In genomic region chr22:43281400-43281799, GRCh38 we compare ENCODE assay signal across 26 cellular contexts.
"Had no signal": no experiment of that assay in that cellular context is flagged by ENCODE, and none has a peak within 500 bp of the region (broad histone marks: within the 10 kb centered on the region; RNA-seq: fewer than 3 reads in every experiment).

No MANE protein-coding gene starts in this region.

- H3K27me3 ChIP-seq: brain microvascular endothelial cell had no signal

- H3K4me3 Mint-ChIP-seq: activated CD4-positive, alpha-beta memory T cell treated with anti-CD3 and anti-CD28 coated beads for 36 hours; activated CD4-positive, alpha-beta T cell treated with anti-CD3 and anti-CD28 coated beads for 36 hours; activated CD8-positive, alpha-beta memory T cell treated with anti-CD3 and anti-CD28 coated beads, Interleukin-2, amount 10 ng/mL, durations not matched to agents 7 days and 5 days; activated CD8-positive, alpha-beta T cell treated with anti-CD3 and anti-CD28 coated beads, Interleukin-2, amount 10 ng/mL, durations not matched to agents 7 days and 5 days; activated naive CD4-positive, alpha-beta T cell treated with anti-CD3 and anti-CD28 coated beads for 36 hours; activated naive CD4-positive, alpha-beta T cell treated with anti-CD3 and anti-CD28 coated beads, Interleukin-2, amount 50 U/mL, for 24 hours; activated naive CD8-positive, alpha-beta T cell treated with anti-CD3 and anti-CD28 coated beads for 36 hours; activated T-helper 1 cell treated with anti-CD3 and anti-CD28 coated beads, Interleukin-12 subunit alpha, Interleukin-12 subunit beta, Interleukin-2, Interleukin-4 antibody, amounts not matched to agents 30 ng/mL and 10 ng/mL and 1 ng/mL, durations not matched to agents 14 hours and 24 hours and 36 hours; endodermal cell had no signal

- H3K9me3 Mint-ChIP-seq: activated CD4-positive, alpha-beta memory T cell treated with anti-CD3 and anti-CD28 coated beads for 36 hours; activated naive CD4-positive, alpha-beta T cell treated with anti-CD3 and anti-CD28 coated beads for 36 hours; activated naive CD4-positive, alpha-beta T cell treated with anti-CD3 and anti-CD28 coated beads, Interleukin-2, amount 50 U/mL, for 24 hours; activated naive CD8-positive, alpha-beta T cell treated with anti-CD3 and anti-CD28 coated beads for 36 hours; activated T-helper 1 cell treated with anti-CD3 and anti-CD28 coated beads, Interleukin-12 subunit alpha, Interleukin-12 subunit beta, Interleukin-2, Interleukin-4 antibody, amounts not matched to agents 30 ng/mL and 10 ng/mL and 1 ng/mL, durations not matched to agents 14 hours and 24 hours and 36 hours; activated T-helper 2 cell treated with anti-CD3 and anti-CD28 coated beads, Interferon-gamma antibody, Interleukin-2, Interleukin-4, amounts not matched to agents 10 μg/mL and 5 μg/mL and 100 μg/mL, durations not matched to agents 14 hours and 24 hours and 36 hours; endodermal cell had no signal

- H3K36me3 ChIP-seq: brain microvascular endothelial cell had no signal

- H3K36me3 Mint-ChIP-seq: activated CD4-positive, alpha-beta memory T cell treated with anti-CD3 and anti-CD28 coated beads for 36 hours; activated CD8-positive, alpha-beta memory T cell treated with anti-CD3 and anti-CD28 coated beads, Interleukin-2, amount 10 ng/mL, durations not matched to agents 7 days and 5 days; activated naive CD4-positive, alpha-beta T cell treated with anti-CD3 and anti-CD28 coated beads, Interleukin-2, amount 50 U/mL, for 24 hours; activated naive CD8-positive, alpha-beta T cell treated with anti-CD3 and anti-CD28 coated beads for 36 hours had no signal

- H3K27me3 Mint-ChIP-seq: activated CD4-positive, alpha-beta memory T cell treated with anti-CD3 and anti-CD28 coated beads for 36 hours; activated naive CD4-positive, alpha-beta T cell treated with anti-CD3 and anti-CD28 coated beads, Interleukin-2, amount 50 U/mL, for 24 hours; activated naive CD8-positive, alpha-beta T cell treated with anti-CD3 and anti-CD28 coated beads for 36 hours had no signal

- H3K4me1 Mint-ChIP-seq: activated CD4-positive, alpha-beta T cell treated with anti-CD3 and anti-CD28 coated beads for 36 hours; activated naive CD4-positive, alpha-beta T cell treated with anti-CD3 and anti-CD28 coated beads, Interleukin-2, amount 50 U/mL, for 24 hours; activated naive CD8-positive, alpha-beta T cell treated with anti-CD3 and anti-CD28 coated beads for 36 hours had no signal

- H3K27ac Mint-ChIP-seq: activated CD4-positive, alpha-beta memory T cell treated with anti-CD3 and anti-CD28 coated beads for 36 hours; activated CD4-positive, alpha-beta T cell treated with anti-CD3 and anti-CD28 coated beads for 36 hours; activated CD8-positive, alpha-beta memory T cell treated with anti-CD3 and anti-CD28 coated beads, Interleukin-2, amount 10 ng/mL, durations not matched to agents 7 days and 5 days; activated CD8-positive, alpha-beta T cell treated with anti-CD3 and anti-CD28 coated beads, Interleukin-2, amount 10 ng/mL, durations not matched to agents 7 days and 5 days; activated naive CD4-positive, alpha-beta T cell treated with anti-CD3 and anti-CD28 coated beads for 36 hours; activated naive CD4-positive, alpha-beta T cell treated with anti-CD3 and anti-CD28 coated beads, Interleukin-2, amount 50 U/mL, for 24 hours; activated naive CD8-positive, alpha-beta T cell treated with anti-CD3 and anti-CD28 coated beads for 36 hours; activated T-helper 1 cell treated with anti-CD3 and anti-CD28 coated beads, Interleukin-12 subunit alpha, Interleukin-12 subunit beta, Interleukin-2, Interleukin-4 antibody, amounts not matched to agents 30 ng/mL and 10 ng/mL and 1 ng/mL, durations not matched to agents 14 hours and 24 hours and 36 hours; activated T-helper 2 cell treated with anti-CD3 and anti-CD28 coated beads, Interferon-gamma antibody, Interleukin-2, Interleukin-4, amounts not matched to agents 10 μg/mL and 5 μg/mL and 100 μg/mL, durations not matched to agents 14 hours and 24 hours and 36 hours; endodermal cell had no signal

- ATAC-seq: activated CD4-positive, alpha-beta T cell treated with anti-CD3 and anti-CD28 coated beads for 36 hours; activated CD8-positive, alpha-beta memory T cell treated with anti-CD3 and anti-CD28 coated beads, Interleukin-2, amount 10 ng/mL, durations not matched to agents 7 days and 5 days; activated CD8-positive, alpha-beta T cell treated with anti-CD3 and anti-CD28 coated beads, Interleukin-2, amount 10 ng/mL, durations not matched to agents 7 days and 5 days; esophagus mucosa had no signal

- H3K27ac ChIP-seq: brain microvascular endothelial cell had no signal

- DNase-seq: activated CD4-positive, alpha-beta memory T cell treated with anti-CD3 and anti-CD28 coated beads for 36 hours; activated CD4-positive, alpha-beta T cell treated with anti-CD3 and anti-CD28 coated beads for 36 hours; activated CD4-positive, alpha-beta T cell treated with anti-CD3 and anti-CD28 coated beads, Interleukin-2, amount 50 U/mL, for 1 hour; activated CD4-positive, CD25-positive, alpha-beta regulatory T cell; activated CD4-positive, CD25-positive, alpha-beta regulatory T cell treated with anti-CD3 and anti-CD28 coated beads, Interleukin-2, amount 50 U/mL, for 72 hours; activated CD8-positive, alpha-beta memory T cell treated with anti-CD3 and anti-CD28 coated beads, Interleukin-2, amount 10 ng/mL, durations not matched to agents 7 days and 5 days; activated CD8-positive, alpha-beta memory T cell treated with anti-CD3 and anti-CD28 coated beads, Interleukin-2, amount 50 U/mL, for 4 hours; activated CD8-positive, alpha-beta T cell treated with anti-CD3 and anti-CD28 coated beads, Interleukin-2, amount 10 ng/mL, durations not matched to agents 7 days and 5 days; activated effector memory CD4-positive, alpha-beta T cell treated with anti-CD3 and anti-CD28 coated beads, Interleukin-2, amount 50 U/mL, for 16 hours; activated naive CD4-positive, alpha-beta T cell treated with anti-CD3 and anti-CD28 coated beads for 36 hours; activated naive CD8-positive, alpha-beta T cell treated with anti-CD3 and anti-CD28 coated beads for 36 hours; activated T-cell treated with anti-CD3 and anti-CD28 coated beads, Interleukin-2, amount 50 U/mL, for 1 hour; activated T-cell treated with anti-CD3 and anti-CD28 coated beads, Interleukin-2, amount 50 U/mL, for 48 hours; amniotic stem cell; anterior cingulate cortex; brain microvascular endothelial cell; cortex of kidney; dermis blood vessel endothelial cell; effector CD8-positive, alpha-beta T cell; endodermal cell; foreskin fibroblast; T-helper 2 cell had no signal
